8 cellular contexts compared by ENCODE assay signal in genomic region chr11:104946907-104947306, GRCh38. TPM values are rescaled to one million over a fixed set of nuclear protein-coding genes. Genes with fewer than 3 reads are reported as not detected.
A peak's percentile ranks its signal among the peaks of the same experiment; 100 is the strongest.
DNase-seq lines count a peak whose midpoint lies in the region; ATAC-seq lines count a peak whose summit lies in the region.

No MANE protein-coding gene starts in this region.

- H3K27ac Mint-ChIP-seq in naive B cell: peak overlapping the region in 1 of 6 donors; percentile 19

- ATAC-seq in activated CD4-positive, CD25-positive, alpha-beta regulatory T cell treated with anti-CD3 and anti-CD28 coated beads, Interleukin-2, amount 50 U/mL, for 24 hours: peak; percentile 82 to 86
- ATAC-seq in GM19043 (IDR thresholded peaks at IDR 0.05; ENCODE audit: low read depth, unreplicated experiment) (peak; percentile 93), HG03159 (IDR thresholded peaks at IDR 0.05; ENCODE audit: unreplicated experiment) (peak; percentile 98), naive B cell (ENCODE audit: low read depth in 2 of 2) (peak; percentile 80 to 89)

- peaks cover 71 to 93% of the 10 kb centered on the region in 2 donors for H3K36me3 Mint-ChIP-seq in naive B cell

- H3K9me3 Mint-ChIP-seq in naive B cell: peaks cover 0 to 6% (median 0%) of the 10 kb centered on the region in 7 donors

- peaks cover 16 to 47% (median 29%) of the 10 kb centered on the region in 3 donors for H3K4me1 Mint-ChIP-seq in naive B cell

- H3K4me3 Mint-ChIP-seq in naive B cell: peak overlapping the region in 1 of 8 donors; percentile 48

- DNase-seq in activated CD4-positive, CD25-positive, alpha-beta regulatory T cell (lab: John Stamatoyannopoulos, UW): no peak
- DNase-seq in OCI-M1 (lab: John Stamatoyannopoulos, UW) (peak; percentile 29), dedifferentiated amniotic fluid mesenchymal stem cell (ENCODE audit: extremely low spot score) (peak; percentile 25), naive B cell (peak; percentile 34), islet precursor cell (no peak)

- H3K27me3 Mint-ChIP-seq in naive B cell: no peaks in the 10 kb centered on the region

RNA-seq across cellular contexts. Expression of gene CASP4, which starts 21.5 kb away (rescaled TPM):
- 100 to 1,000 TPM; 109 to 134 (median 118) TPM for polyA plus RNA-seq in naive B cell (ENCODE audit: low read depth in 6 of 6)

RNA-seq across cellular contexts. Expression of gene CASP12, which starts 48.6 kb away (rescaled TPM):
- under 1 TPM in 2 of 6 donors, not detected in 4; 0.31 to 0.45 TPM for polyA plus RNA-seq in naive B cell (ENCODE audit: low read depth in 6 of 6)

Comparison
In these comparisons a context has a peak if more than half of its experiments do, and no peak if none do; other contexts are left out.
1. DNase-seq: peak in OCI-M1 (single experiment), dedifferentiated amniotic fluid mesenchymal stem cell (single experiment) and naive B cell (single experiment); none in activated CD4-positive, CD25-positive, alpha-beta regulatory T cell (0 of 4) and islet precursor cell (single experiment).
2. Peak in every context shown above with its lines, with median percentiles within 50 percentile points of each other: ATAC-seq.